1 cellular context compared by ENCODE assay signal in genomic region chr11:44243633-44244343, GRCh38.
TF ChIP-seq lines count a peak whose summit lies in the region.

No MANE protein-coding gene starts in this region.

TF ChIP-seq in HepG2, 621 proteins besides CTCF, POLR2A, EP300 and RAD21 (continued from another document and continues in another):
- TF ChIP-seq, protein P1, sequence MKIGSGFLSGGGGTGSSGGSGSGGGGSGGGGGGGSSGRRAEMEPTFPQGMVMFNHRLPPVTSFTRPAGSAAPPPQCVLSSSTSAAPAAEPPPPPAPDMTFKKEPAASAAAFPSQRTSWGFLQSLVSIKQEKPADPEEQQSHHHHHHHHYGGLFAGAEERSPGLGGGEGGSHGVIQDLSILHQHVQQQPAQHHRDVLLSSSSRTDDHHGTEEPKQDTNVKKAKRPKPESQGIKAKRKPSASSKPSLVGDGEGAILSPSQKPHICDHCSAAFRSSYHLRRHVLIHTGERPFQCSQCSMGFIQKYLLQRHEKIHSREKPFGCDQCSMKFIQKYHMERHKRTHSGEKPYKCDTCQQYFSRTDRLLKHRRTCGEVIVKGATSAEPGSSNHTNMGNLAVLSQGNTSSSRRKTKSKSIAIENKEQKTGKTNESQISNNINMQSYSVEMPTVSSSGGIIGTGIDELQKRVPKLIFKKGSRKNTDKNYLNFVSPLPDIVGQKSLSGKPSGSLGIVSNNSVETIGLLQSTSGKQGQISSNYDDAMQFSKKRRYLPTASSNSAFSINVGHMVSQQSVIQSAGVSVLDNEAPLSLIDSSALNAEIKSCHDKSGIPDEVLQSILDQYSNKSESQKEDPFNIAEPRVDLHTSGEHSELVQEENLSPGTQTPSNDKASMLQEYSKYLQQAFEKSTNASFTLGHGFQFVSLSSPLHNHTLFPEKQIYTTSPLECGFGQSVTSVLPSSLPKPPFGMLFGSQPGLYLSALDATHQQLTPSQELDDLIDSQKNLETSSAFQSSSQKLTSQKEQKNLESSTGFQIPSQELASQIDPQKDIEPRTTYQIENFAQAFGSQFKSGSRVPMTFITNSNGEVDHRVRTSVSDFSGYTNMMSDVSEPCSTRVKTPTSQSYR (CRISPR knock-in tag; IDR thresholded peaks at IDR 0.05; ENCODE audit: borderline replicate concordance): peak; percentile 100
- TF ChIP-seq ZNF614 (CRISPR knock-in tag; IDR thresholded peaks at IDR 0.05; ENCODE audit: borderline replicate concordance) (0 out of 2 replicates have a peak, but pooled peaks have one; percentile 37), RXRB (CRISPR knock-in tag; IDR thresholded peaks at IDR 0.05; ENCODE audit: borderline replicate concordance) (peak; percentile 61; the same call in 1 of the 2 replicates), ARNTL (CRISPR knock-in tag; IDR thresholded peaks at IDR 0.05) (no peak), MAZ (IDR thresholded peaks at IDR 0.05; ENCODE audit: borderline replicate concordance, low read depth, low read length) (no peak), MAZ (CRISPR knock-in tag; IDR thresholded peaks at IDR 0.05; ENCODE audit: low read depth) (no peak), TEAD2 (CRISPR knock-in tag; IDR thresholded peaks at IDR 0.05) (no peak), RNF219 (CRISPR knock-in tag; IDR thresholded peaks at IDR 0.05) (no peak), ZNF292 (CRISPR knock-in tag; IDR thresholded peaks at IDR 0.05; ENCODE audit: borderline replicate concordance, low read depth) (no peak), SYNCRIP (IDR thresholded peaks at IDR 0.05; ENCODE audit: insufficient read depth, low read depth, low read length) (no peak), ZNF484 (CRISPR knock-in tag; IDR thresholded peaks at IDR 0.05; ENCODE audit: borderline replicate concordance, low read depth) (no peak), SOX13 (IDR thresholded peaks at IDR 0.05) (no peak), SOX13 (CRISPR knock-in tag; conservative IDR thresholded peaks at IDR 0.05 in 1 of 2, IDR thresholded peaks at IDR 0.05 in 1 of 2) (peak in 1 of 2 experiments; percentile 61; a peak in 2 of 4 replicates), CBX2 (IDR thresholded peaks at IDR 0.05; ENCODE audit: low read depth, low read length) (no peak), CBX2 (CRISPR knock-in tag; IDR thresholded peaks at IDR 0.05; ENCODE audit: low read depth) (no peak), POGZ (CRISPR knock-in tag; IDR thresholded peaks at IDR 0.05) (0 out of 2 replicates have a peak, but pooled peaks have one; percentile 53), MTA1 (CRISPR knock-in tag; IDR thresholded peaks at IDR 0.05; ENCODE audit: borderline replicate concordance) (no peak; the same call in 1 of the 2 replicates), NFYB (CRISPR knock-in tag; IDR thresholded peaks at IDR 0.05) (no peak), ARNT (IDR thresholded peaks at IDR 0.05) (no peak), HINFP (CRISPR knock-in tag; IDR thresholded peaks at IDR 0.05; ENCODE audit: low read depth) (no peak), DMAP1 (CRISPR knock-in tag; IDR thresholded peaks at IDR 0.05) (peak; percentile 55; the same call in 1 of the 2 replicates), NRL (CRISPR knock-in tag; IDR thresholded peaks at IDR 0.05; ENCODE audit: borderline replicate concordance) (no peak), NFIC (IDR thresholded peaks at IDR 0.05; ENCODE audit: low read length) (peak; percentile 64; the same call in 1 of the 2 replicates), ZNF788 (CRISPR knock-in tag; IDR thresholded peaks at IDR 0.05; ENCODE audit: borderline replicate concordance) (peak; percentile 65; the same call in 1 of the 2 replicates), YEATS2 (CRISPR knock-in tag; IDR thresholded peaks at IDR 0.05; ENCODE audit: borderline replicate concordance) (peak; percentile 57; the same call in 1 of the 2 replicates), ZNF124 (CRISPR knock-in tag; IDR thresholded peaks at IDR 0.05) (peak; percentile 54; the same call in 1 of the 2 replicates), GTF3A (CRISPR knock-in tag; conservative IDR thresholded peaks at IDR 0.05) (no peak), ZNF235 (CRISPR knock-in tag; IDR thresholded peaks at IDR 0.05; ENCODE audit: borderline replicate concordance) (no peak), PPARG (CRISPR knock-in tag; conservative IDR thresholded peaks at IDR 0.05) (0 out of 2 replicates have a peak, but pooled peaks have one; percentile 11), POLR2AphosphoS2 (IDR thresholded peaks at IDR 0.05; ENCODE audit: low read depth, low read length) (no peak), REPIN1 (CRISPR knock-in tag; IDR thresholded peaks at IDR 0.05; ENCODE audit: borderline replicate concordance, low read depth) (peak; percentile 32; the same call in 1 of the 2 replicates), ZNF687 (CRISPR knock-in tag; IDR thresholded peaks at IDR 0.05) (no peak), PITX1 (CRISPR knock-in tag; IDR thresholded peaks at IDR 0.05) (peak; percentile 97), FLYWCH1 (CRISPR knock-in tag; IDR thresholded peaks at IDR 0.05) (no peak), ZNF777 (CRISPR knock-in tag; IDR thresholded peaks at IDR 0.05) (no peak), FOXO4 (CRISPR knock-in tag; conservative IDR thresholded peaks at IDR 0.05) (no peak), ZNF672 (CRISPR knock-in tag; IDR thresholded peaks at IDR 0.05) (no peak), ZC3H4 (CRISPR knock-in tag; IDR thresholded peaks at IDR 0.05; ENCODE audit: borderline replicate concordance) (no peak), ZNF10 (CRISPR knock-in tag; IDR thresholded peaks at IDR 0.05; ENCODE audit: borderline replicate concordance, low read depth) (no peak), GLI4 (CRISPR knock-in tag; IDR thresholded peaks at IDR 0.05; ENCODE audit: borderline replicate concordance) (no peak), ZNF431 (CRISPR knock-in tag; IDR thresholded peaks at IDR 0.05; ENCODE audit: borderline replicate concordance, low read depth) (0 out of 2 replicates have a peak, but pooled peaks have one; percentile 31), THAP11 (CRISPR knock-in tag; IDR thresholded peaks at IDR 0.05) (peak; percentile 51; the same call in 1 of the 2 replicates)
- TF ChIP-seq, protein P2, sequence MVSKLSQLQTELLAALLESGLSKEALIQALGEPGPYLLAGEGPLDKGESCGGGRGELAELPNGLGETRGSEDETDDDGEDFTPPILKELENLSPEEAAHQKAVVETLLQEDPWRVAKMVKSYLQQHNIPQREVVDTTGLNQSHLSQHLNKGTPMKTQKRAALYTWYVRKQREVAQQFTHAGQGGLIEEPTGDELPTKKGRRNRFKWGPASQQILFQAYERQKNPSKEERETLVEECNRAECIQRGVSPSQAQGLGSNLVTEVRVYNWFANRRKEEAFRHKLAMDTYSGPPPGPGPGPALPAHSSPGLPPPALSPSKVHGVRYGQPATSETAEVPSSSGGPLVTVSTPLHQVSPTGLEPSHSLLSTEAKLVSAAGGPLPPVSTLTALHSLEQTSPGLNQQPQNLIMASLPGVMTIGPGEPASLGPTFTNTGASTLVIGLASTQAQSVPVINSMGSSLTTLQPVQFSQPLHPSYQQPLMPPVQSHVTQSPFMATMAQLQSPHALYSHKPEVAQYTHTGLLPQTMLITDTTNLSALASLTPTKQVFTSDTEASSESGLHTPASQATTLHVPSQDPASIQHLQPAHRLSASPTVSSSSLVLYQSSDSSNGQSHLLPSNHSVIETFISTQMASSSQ (IDR thresholded peaks at IDR 0.05; ENCODE audit: low read depth): no peak; the same call in 1 of the 2 replicates
- TF ChIP-seq, protein P2 (CRISPR knock-in tag; IDR thresholded peaks at IDR 0.05; ENCODE audit: borderline replicate concordance): 0 out of 2 replicates have a peak, but pooled peaks have one; percentile 30
- TF ChIP-seq, protein P3, sequence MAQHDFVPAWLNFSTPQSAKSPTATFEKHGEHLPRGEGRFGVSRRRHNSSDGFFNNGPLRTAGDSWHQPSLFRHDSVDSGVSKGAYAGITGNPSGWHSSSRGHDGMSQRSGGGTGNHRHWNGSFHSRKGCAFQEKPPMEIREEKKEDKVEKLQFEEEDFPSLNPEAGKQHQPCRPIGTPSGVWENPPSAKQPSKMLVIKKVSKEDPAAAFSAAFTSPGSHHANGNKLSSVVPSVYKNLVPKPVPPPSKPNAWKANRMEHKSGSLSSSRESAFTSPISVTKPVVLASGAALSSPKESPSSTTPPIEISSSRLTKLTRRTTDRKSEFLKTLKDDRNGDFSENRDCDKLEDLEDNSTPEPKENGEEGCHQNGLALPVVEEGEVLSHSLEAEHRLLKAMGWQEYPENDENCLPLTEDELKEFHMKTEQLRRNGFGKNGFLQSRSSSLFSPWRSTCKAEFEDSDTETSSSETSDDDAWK (CRISPR knock-in tag; IDR thresholded peaks at IDR 0.05): no peak
